19 cellular contexts compared by ENCODE assay signal in genomic region chr1:177934461-177934860, GRCh38. TPM values are rescaled to one million over a fixed set of nuclear protein-coding genes. Genes with fewer than 3 reads are reported as not detected.
DNase-seq lines count a peak whose midpoint lies in the region; ATAC-seq, FAIRE-seq and TF ChIP-seq lines count a peak whose summit lies in the region.
"Had no signal": no experiment of that assay in that cellular context is flagged by ENCODE, and none has a peak within 500 bp of the region (broad histone marks: within the 10 kb centered on the region; RNA-seq: fewer than 3 reads in every experiment).

No MANE protein-coding gene starts in this region.

- H3K36me3 ChIP-seq in left ventricle myocardium inferior (peaks cover 70% of the 10 kb centered on the region), HEK293 (ENCODE audit: control insufficient read depth in 2 of 2, insufficient read depth in 1 of 2, low read length in 2 of 2) (no peaks in the 10 kb centered on the region), K562 (ENCODE audit: control insufficient read depth, insufficient read depth, low read length) (no peaks in the 10 kb centered on the region), stomach (peaks cover 23 to 93% (median 90%) of the 10 kb centered on the region in 4 donors)
- H3K36me3 ChIP-seq: BLaER1 treated with 17β-estradiol and CSF1 and Interleukin-3, amounts not matched to agents 10 nM and 100 nM had no signal

- H3K9me1 ChIP-seq in K562 (ENCODE audit: control insufficient read depth, insufficient read depth, low read length) = no peaks in the 10 kb centered on the region

- no peak for TF ChIP-seq POLR2A in K562 (conservative IDR thresholded peaks at IDR 0.05)
- TF ChIP-seq POLR2A in stomach (IDR thresholded peaks at IDR 0.05) = no peak

- H3K27ac ChIP-seq in left ventricle myocardium inferior (replicated peaks) = peak overlapping the region; percentile 29
- no peak overlapping the region for H3K27ac ChIP-seq in HEK293 (ENCODE audit: extremely low read depth, low read depth, low read length)
- no peak overlapping the region for H3K27ac ChIP-seq in K562 (ENCODE audit: extremely low read depth, low read depth, low read length)
- H3K27ac ChIP-seq in stomach = no peak overlapping the region
- H3K27ac ChIP-seq: 22Rv1; A549; BLaER1 treated with 17β-estradiol and CSF1 and Interleukin-3, amounts not matched to agents 10 nM and 100 nM; C4-2B had no signal

- in situ Hi-C loops in K562 (cut with MboI) = loop anchor here (25.0 kb wide), 1 partner anchor 1372 kb away; no protein-coding TSS in a partner anchor

- POLR2A ChIA-PET in HEK293 (lab: Yijun Ruan, JAX) = interaction anchor here (0.6 kb wide), 1 partner anchor 19 kb away, joined by 3 read pairs; no protein-coding TSS in a partner anchor
- POLR2A ChIA-PET in K562 (lab: Yijun Ruan, JAX) = no interaction called here

- H4K20me1 ChIP-seq in K562 (replicated peaks; ENCODE audit: control insufficient read depth, insufficient read depth, low read length) = no peaks in the 10 kb centered on the region
- H4K20me1 ChIP-seq: BLaER1 treated with 17β-estradiol and CSF1 and Interleukin-3, amounts not matched to agents 10 nM and 100 nM had no signal

- no peak overlapping the region for H3K9ac ChIP-seq in K562 (ENCODE audit: insufficient read depth in 1 of 2, low read depth in 2 of 2, low read length in 2 of 2)
- H3K9ac ChIP-seq: BLaER1 treated with 17β-estradiol and CSF1 and Interleukin-3, amounts not matched to agents 10 nM and 100 nM had no signal

- 0% methylated on average over 3 of the region's 3 CpGs for WGBS in K562 (ENCODE audit: insufficient coverage, low coverage, missing lambda C conversion rate)
- WGBS in stomach, 5 donors = 90 to 96% (median 95%) methylated on average over 3 of the region's 3 CpGs

- no peak overlapping the region for H3K4me2 ChIP-seq in K562 (ENCODE audit: insufficient read depth, low read length)
- H3K4me2 ChIP-seq: A549; BLaER1 treated with 17β-estradiol and CSF1 and Interleukin-3, amounts not matched to agents 10 nM and 100 nM had no signal

- TF ChIP-seq RAD21 in K562 (CRISPR knock-in tag; conservative IDR thresholded peaks at IDR 0.05 in 1 of 2, IDR thresholded peaks at IDR 0.05 in 1 of 2) = no peak

- CTCF ChIA-PET in HEK293 (lab: Yijun Ruan, JAX) = interaction anchor here (1.0 to 3.5 kb wide), 2 partner anchors 8 to 11 kb away, joined by 5 to 24 read pairs; no protein-coding TSS in a partner anchor
- CTCF ChIA-PET in K562 (lab: Yijun Ruan, JAX; ENCODE audit: low intra/inter-chr PET ratio) = no interaction called here

- no peak for FAIRE-seq in K562 (lab: Jason Lieb, UNC)
- FAIRE-seq: A549, D721Med, G401.6, GM12891, GM19239 had no signal

- H3K79me2 ChIP-seq in K562 (ENCODE audit: control insufficient read depth, insufficient read depth, low read length) = no peaks in the 10 kb centered on the region

- no peak for TF ChIP-seq EP300 in K562 (IDR thresholded peaks at IDR 0.05; ENCODE audit: low read length)
- no peak for TF ChIP-seq EP300 in stomach (IDR thresholded peaks at IDR 0.05)

- intact Hi-C loops in left ventricle myocardium inferior (cut with micrococcal nuclease) (no loop called here), cardiac septum (cut with DNase I) (no loop called here), K562 (cut with micrococcal nuclease) (no loop called here), stomach (cut with DNase I; ENCODE audit: low total_unique reads) (no loop called here)

- peaks cover 10% of the 10 kb centered on the region for H3K4me1 ChIP-seq in left ventricle myocardium inferior
- H3K4me1 ChIP-seq in HEK293 (ENCODE audit: control insufficient read depth, insufficient read depth, low read length) = no peaks in the 10 kb centered on the region
- H3K4me1 ChIP-seq in K562 (replicated peaks in 1 of 2; ENCODE audit: control insufficient read depth in 2 of 2, insufficient read depth in 2 of 2, low read length in 2 of 2) = no peaks in the 10 kb centered on the region
- H3K4me1 ChIP-seq in stomach = no peaks in the 10 kb centered on the region
- H3K4me1 ChIP-seq: A549; BLaER1 treated with 17β-estradiol and CSF1 and Interleukin-3, amounts not matched to agents 10 nM and 100 nM; Caco-2 had no signal

- H3K4me3 ChIP-seq in left ventricle myocardium inferior (no peak overlapping the region), HEK293 (ENCODE audit: low read depth, low read length) (no peak overlapping the region), K562 (no peak overlapping the region), stomach (no peak overlapping the region)
- H3K4me3 ChIP-seq: A549; BLaER1 treated with 17β-estradiol and CSF1 and Interleukin-3, amounts not matched to agents 10 nM and 100 nM had no signal

- no TSS peak for BruUV-seq in K562 (replicated peaks; lab: Mats Ljungman, UMichigan)

- no peak for DNase-seq in left ventricle myocardium inferior
- DNase-seq in cardiac septum (ENCODE audit: low spot score) = no peak
- DNase-seq in K562 (ENCODE audit: extremely low read depth in 1 of 4, low spot score in 3 of 4) = no peak
- no peak for DNase-seq in stomach
- DNase-seq: Caco-2; Calu3; CD4-positive, alpha-beta T cell; CD8-positive, alpha-beta T cell; DMS79 treated with DMSO at 0.1 percent for 48 hours; GF-D8 had no signal

- no peak overlapping the region for H2AFZ ChIP-seq in K562 (ENCODE audit: low read depth, low read length)

- TF ChIP-seq CTCF in left ventricle myocardium inferior (IDR thresholded peaks at IDR 0.05; ENCODE audit: borderline replicate concordance) (no peak), HEK293 (tag by site-specific recombination; IDR thresholded peaks at IDR 0.05) (no peak), K562 (IDR thresholded peaks at IDR 0.05 in 2 of 3, conservative IDR thresholded peaks at IDR 0.05 in 1 of 3; ENCODE audit: insufficient read depth in 2 of 3, low read depth in 1 of 3, low read length in 3 of 3) (no peak), stomach (IDR thresholded peaks at IDR 0.05) (no peak)

- no peak for ATAC-seq in K562
- ATAC-seq: A549; CD8-positive, alpha-beta T cell had no signal

- no peaks in the 10 kb centered on the region for H3K27me3 ChIP-seq in left ventricle myocardium inferior (ENCODE audit: low read depth)
- H3K27me3 ChIP-seq in K562 (ENCODE audit: control insufficient read depth in 2 of 2, insufficient read depth in 2 of 2, low read length in 2 of 2) = no peaks in the 10 kb centered on the region
- H3K27me3 ChIP-seq in stomach = no peaks in the 10 kb centered on the region
- H3K27me3 ChIP-seq: BLaER1 treated with 17β-estradiol and CSF1 and Interleukin-3, amounts not matched to agents 10 nM and 100 nM had no signal

- H3K9me3 ChIP-seq in left ventricle myocardium inferior (replicated peaks) (no peaks in the 10 kb centered on the region), HEK293 (ENCODE audit: control insufficient read depth, insufficient read depth, low read depth, low read length) (no peaks in the 10 kb centered on the region), K562 (replicated peaks; ENCODE audit: control insufficient read depth, insufficient read depth, low read depth, low read length) (no peaks in the 10 kb centered on the region), stomach (no peaks in the 10 kb centered on the region)
- H3K9me3 ChIP-seq: A549; BLaER1 treated with 17β-estradiol and CSF1 and Interleukin-3, amounts not matched to agents 10 nM and 100 nM; Caco-2 had no signal

TF ChIP-seq in HEK293, 187 proteins besides CTCF, POLR2A, EP300 and RAD21:
- TF ChIP-seq ZNF768 (tag by site-specific recombination; IDR thresholded peaks at IDR 0.05) (peak; percentile 51; the same call in 1 of the 2 replicates), ZNF140 (tag by site-specific recombination; IDR thresholded peaks at IDR 0.05) (no peak), ZFP37 (tag by site-specific recombination; IDR thresholded peaks at IDR 0.05) (no peak), ZNF560 (tag by site-specific recombination; IDR thresholded peaks at IDR 0.05; ENCODE audit: borderline replicate concordance) (no peak), ZFP3 (tag by site-specific recombination; IDR thresholded peaks at IDR 0.05; ENCODE audit: low read depth) (no peak)

TF ChIP-seq in K562, 482 proteins besides CTCF, POLR2A, EP300 and RAD21 (continues in another document):
- TF ChIP-seq SIN3B (IDR thresholded peaks at IDR 0.05; ENCODE audit: low read depth) = no peak
- peak; percentile 79 for TF ChIP-seq RBM25 (IDR thresholded peaks at IDR 0.05; ENCODE audit: low read depth, low read length, severe bottlenecking)
- no peak for TF ChIP-seq POLR2AphosphoS5 (IDR thresholded peaks at IDR 0.05; ENCODE audit: control insufficient read depth, insufficient read depth, low read depth, low read length)
- no peak for TF ChIP-seq HNRNPH1 (optimal IDR thresholded peaks at IDR 0.05; ENCODE audit: low read depth, low read length)
- no peak for TF ChIP-seq ELK1 (CRISPR knock-in tag; IDR thresholded peaks at IDR 0.05)
- no peak for TF ChIP-seq ZKSCAN3 (CRISPR knock-in tag; IDR thresholded peaks at IDR 0.05)

RNA-seq across cellular contexts. Expression of gene SEC16B, which starts 35.4 kb away (rescaled TPM):
- total RNA-seq in left ventricle myocardium inferior (1.9 TPM), cardiac septum (1.3 TPM), K562 (2014; rRNA removed) (not detected in 2 replicates), K562 (2014; rRNA removed; fragmentation: Illumina TruSeq; extraction: Trizol) (not detected in 2 replicates), K562 (2015; rRNA removed; fragmentation: Illumina TruSeq; extraction: Trizol) (not detected in 2 replicates), K562 (2021) (not detected in 2 replicates), stomach (10 to 100 TPM; 10.6 to 53.9 (median 26.2) TPM)
- total RNA-seq in K562 (2011; cell fraction: chromatin; rRNA removed; ENCODE audit: low replicate concordance) = not detected in 2 replicates
- total RNA-seq in K562 (2011; cell fraction: nucleolus; rRNA removed) = not detected in 2 replicates
- not detected in 2 replicates for total RNA-seq in K562 (2011; cell fraction: nucleoplasm; rRNA removed)
- polyA plus RNA-seq in K562 (2011; rRNA removed) (not detected in 2 replicates), K562 (2014; fragmentation: Illumina TruSeq; extraction: Trizol) (not detected in 2 replicates), K562 (2014; fragmentation: Nextera tagmentation; extraction: Ambion mirVana) (not detected), K562 (2014; rRNA removed) (not detected in 2 replicates), stomach (1 to 10 TPM; 3.3 to 6.3 (median 5.2) TPM)
- not detected in 2 replicates for polyA plus RNA-seq in K562 (2011; cell fraction: cytosol; rRNA removed)
- 0.06 TPM in 1 of 2 replicates, not detected in the other for polyA plus RNA-seq in K562 (2011; cell fraction: nucleus; rRNA removed)
- 0.04 TPM in 1 of 2 replicates, not detected in the other for polyA plus RNA-seq in K562 (2012)
- not detected in 2 replicates for polyA minus RNA-seq in K562 (2011; rRNA and poly(A)+ RNA removed)
- polyA minus RNA-seq in K562 (2011; cell fraction: cytosol; rRNA and poly(A)+ RNA removed) = not detected in 2 replicates
- polyA minus RNA-seq in K562 (2011; cell fraction: nucleus; rRNA and poly(A)+ RNA removed) = not detected in 2 replicates
- total RNA-seq: CD4-positive, alpha-beta T cell; CD8-positive, alpha-beta T cell had no signal
